22 cellular contexts compared by ENCODE assay signal in the genomic region with DNA sequence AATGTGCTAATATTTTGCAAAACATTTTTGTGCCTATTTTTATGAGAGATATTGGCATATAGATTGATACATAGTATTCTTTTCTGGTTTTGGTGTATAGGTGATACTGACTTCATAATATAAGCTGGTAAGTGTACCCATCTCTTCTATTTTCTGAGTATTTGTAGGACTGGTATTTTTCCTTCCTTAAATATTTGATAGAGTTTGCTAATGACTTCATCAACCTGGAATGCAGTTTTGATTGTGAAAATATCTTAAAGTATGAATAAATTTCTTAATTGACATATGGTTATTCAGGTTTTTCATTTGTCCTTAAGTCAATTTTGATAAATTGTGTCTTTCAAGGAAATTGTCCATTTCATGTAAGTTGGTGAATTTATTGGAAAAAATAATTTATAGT.
"Had no signal": no experiment of that assay in that cellular context is flagged by ENCODE, and none has a peak within 500 bp of the region (broad histone marks: within the 10 kb centered on the region; RNA-seq: fewer than 3 reads in every experiment).

No MANE protein-coding gene starts in this region.

- H3K27me3 ChIP-seq: neural progenitor cell, ovary, right atrium auricular region, sigmoid colon, stomach, transverse colon had no signal

- DNase-seq: cortex of kidney; effector memory CD4-positive, alpha-beta T cell; gastrocnemius medialis; immature natural killer cell; left colon; left ventricle myocardium superior; mesenchymal stem cell; midbrain; nucleus accumbens; ovary; sigmoid colon; small intestine; stimulated activated CD4-positive, alpha-beta T cell treated with anti-CD3 and anti-CD28 coated beads, Interleukin-12 subunit alpha, Interleukin-12 subunit beta, amount 100 ng/mL, for 4 hours; stimulated activated naive CD4-positive, alpha-beta T cell; stomach; substantia nigra; transverse colon had no signal

- H3K4me1 ChIP-seq: gastrocnemius medialis, neural progenitor cell, right atrium auricular region, sigmoid colon, transverse colon had no signal

- H3K9me3 ChIP-seq: gastrocnemius medialis, ovary had no signal

- H3K4me3 ChIP-seq: gastrocnemius medialis, lung, neural progenitor cell, ovary, right atrium auricular region, sigmoid colon, stomach, thoracic aorta, transverse colon had no signal

- H3K36me3 ChIP-seq: gastrocnemius medialis, neural progenitor cell, ovary, right atrium auricular region, sigmoid colon, stomach, thoracic aorta, transverse colon had no signal

- H3K27ac ChIP-seq: epithelial cell of prostate, gastrocnemius medialis, neural progenitor cell, ovary, right atrium auricular region, sigmoid colon, stomach, thoracic aorta, transverse colon had no signal
